Comparison of ENCODE assay signal across 15 cellular contexts in genomic region chr1:225865514-225865913, GRCh38. TPM values are rescaled to one million over a fixed set of nuclear protein-coding genes. Genes with fewer than 3 reads are reported as not detected.
A peak's percentile ranks its signal among the peaks of the same experiment; 100 is the strongest.
DNase-seq lines count a peak whose midpoint lies in the region; ATAC-seq and TF ChIP-seq lines count a peak whose summit lies in the region.
"Had no signal": no experiment of that assay in that cellular context is flagged by ENCODE, and none has a peak within 500 bp of the region (broad histone marks: within the 10 kb centered on the region; RNA-seq: fewer than 3 reads in every experiment).

No MANE protein-coding gene starts in this region.

- in situ Hi-C loops in Panc1 (cut with HindIII; ENCODE audit: low pct_unique_long_range_greater_than_20kb, low sequenced_read_pairs): no loop called here

- WGBS in right cardiac atrium: 86% methylated on average over 13 of the region's 13 CpGs

- no peaks in the 10 kb centered on the region for H3K9me3 Mint-ChIP-seq in activated naive CD4-positive, alpha-beta T cell treated with anti-CD3 and anti-CD28 coated beads, Interleukin-2, amount 10 ng/mL, durations not matched to agents 7 days and 5 days
- H3K9me3 Mint-ChIP-seq in mesothelial cell of epicardium: no peaks in the 10 kb centered on the region

- ATAC-seq in Panc1 (peak; percentile 52; the same call in 1 of the 2 replicates), left lung (no peak), right cardiac atrium (no peak), GM18520 (IDR thresholded peaks at IDR 0.05; ENCODE audit: unreplicated experiment) (no peak)

- no peak overlapping the region for H3K4me3 Mint-ChIP-seq in activated naive CD4-positive, alpha-beta T cell treated with anti-CD3 and anti-CD28 coated beads, Interleukin-2, amount 10 ng/mL, durations not matched to agents 7 days and 5 days
- H3K4me3 Mint-ChIP-seq in mesothelial cell of epicardium: no peak overlapping the region

- peaks cover 41% of the 10 kb centered on the region for H3K4me1 Mint-ChIP-seq in activated naive CD4-positive, alpha-beta T cell treated with anti-CD3 and anti-CD28 coated beads, Interleukin-2, amount 10 ng/mL, durations not matched to agents 7 days and 5 days
- H3K4me1 Mint-ChIP-seq in mesothelial cell of epicardium: no peaks in the 10 kb centered on the region

- H3K27me3 Mint-ChIP-seq in activated naive CD4-positive, alpha-beta T cell treated with anti-CD3 and anti-CD28 coated beads, Interleukin-2, amount 10 ng/mL, durations not matched to agents 7 days and 5 days: no peaks in the 10 kb centered on the region
- H3K27me3 Mint-ChIP-seq in mesothelial cell of epicardium (ENCODE audit: low read depth): no peaks in the 10 kb centered on the region

- H3K4me3 ChIP-seq in Panc1 (ENCODE audit: low read depth in 2 of 2, low read length in 2 of 2): no peak overlapping the region
- H3K4me3 ChIP-seq in left lung: no peak overlapping the region
- H3K4me3 ChIP-seq in vagina: no peak overlapping the region
- H3K4me3 ChIP-seq in right cardiac atrium (ENCODE audit: low read length): no peak overlapping the region
- H3K4me3 ChIP-seq: ascending aorta, thyroid gland had no signal

- POLR2A ChIA-PET in Panc1 (lab: Charles Lee): no interaction called here

- BruUV-seq in Panc1 (replicated peaks; lab: Mats Ljungman, UMichigan): no TSS peak

- intact Hi-C loops in Panc1 (cut with micrococcal nuclease; ENCODE audit: unreplicated experiment) (no loop called here), left lung (cut with DNase I) (no loop called here), vagina (cut with DNase I) (no loop called here), right cardiac atrium (cut with DNase I) (no loop called here)

- H3K36me3 ChIP-seq in Panc1 (ENCODE audit: control insufficient read depth, insufficient read depth, low read length): 0 out of 2 replicates have a peak, but pooled peaks cover 2% of the 10 kb centered on the region
- H3K36me3 ChIP-seq in left lung: peaks cover 0 to 97% of the 10 kb centered on the region in 2 donors
- peaks cover 0 to 64% of the 10 kb centered on the region in 2 donors for H3K36me3 ChIP-seq in vagina

- no peak for TF ChIP-seq POLR2A in vagina (IDR thresholded peaks at IDR 0.05)

- no peaks in the 10 kb centered on the region for H3K9me3 ChIP-seq in Panc1 (ENCODE audit: control insufficient read depth, insufficient read depth, low read depth, low read length)
- no peaks in the 10 kb centered on the region for H3K9me3 ChIP-seq in left lung
- H3K9me3 ChIP-seq in vagina: no peaks in the 10 kb centered on the region
- H3K9me3 ChIP-seq in right cardiac atrium (ENCODE audit: control insufficient read depth, low read length): no peaks in the 10 kb centered on the region
- H3K9me3 ChIP-seq: ascending aorta, thyroid gland had no signal

- H3K27ac Mint-ChIP-seq in activated naive CD4-positive, alpha-beta T cell treated with anti-CD3 and anti-CD28 coated beads, Interleukin-2, amount 10 ng/mL, durations not matched to agents 7 days and 5 days: peak overlapping the region; percentile 81
- H3K27ac Mint-ChIP-seq in mesothelial cell of epicardium: no peak overlapping the region

- CTCF ChIA-PET in activated naive CD4-positive, alpha-beta T cell treated with anti-CD3 and anti-CD28 coated beads, Interleukin-2, amount 10 ng/mL, durations not matched to agents 7 days and 5 days (lab: Charles Lee): interaction anchor here (1.0 to 1.3 kb wide), 3 partner anchors 40 to 88 kb away, joined by 3 to 4 read pairs (median 4); no protein-coding TSS in a partner anchor
- CTCF ChIA-PET in Panc1 (lab: Charles Lee): no interaction called here

- H3K27me3 ChIP-seq in Panc1 (ENCODE audit: control insufficient read depth, insufficient read depth, low read length) (no peaks in the 10 kb centered on the region), left lung (no peaks in the 10 kb centered on the region), vagina (no peaks in the 10 kb centered on the region), right cardiac atrium (ENCODE audit: control insufficient read depth, insufficient read depth) (no peaks in the 10 kb centered on the region)
- H3K27me3 ChIP-seq: ascending aorta, thyroid gland had no signal

- TF ChIP-seq CTCF in Panc1 (IDR thresholded peaks at IDR 0.05) (no peak), left lung (IDR thresholded peaks at IDR 0.05) (no peak), vagina (IDR thresholded peaks at IDR 0.05) (no peak), mesothelial cell of epicardium (IDR thresholded peaks at IDR 0.05; ENCODE audit: unreplicated experiment) (no peak)

- DNase-seq in activated naive CD4-positive, alpha-beta T cell treated with anti-CD3 and anti-CD28 coated beads, Interleukin-2, amount 10 ng/mL, durations not matched to agents 7 days and 5 days: peak; percentile 30
- no peak for DNase-seq in activated naive CD4-positive, alpha-beta T cell treated with Interleukin-2 at 50 U/mL for 16 hours
- DNase-seq in Panc1 (ENCODE audit: low read depth, low spot score) (no peak), left lung (peak in 1 of 2 donors; percentile 37), vagina (ENCODE audit: extremely low spot score in 2 of 2) (no peak), mesothelial cell of epicardium (ENCODE audit: low spot score in 2 of 2, unreplicated experiment in 2 of 2) (no peak), right cardiac atrium (no peak)
- DNase-seq: NCI-H146, NCI-H526, T1000, thyroid gland had no signal

- H3K27ac ChIP-seq in Panc1 (ENCODE audit: low read length) (no peak overlapping the region), left lung (peak overlapping the region; percentile 43 to 47), vagina (peak overlapping the region; percentile 19), right cardiac atrium (ENCODE audit: low read length) (no peak overlapping the region)
- H3K27ac ChIP-seq: KMS-11, parathyroid adenoma, thyroid gland had no signal

- no peaks in the 10 kb centered on the region; the same call in 1 of the 2 replicates for H3K4me1 ChIP-seq in Panc1 (ENCODE audit: control insufficient read depth, insufficient read depth, low read length)
- peaks cover 7 to 9% of the 10 kb centered on the region in 2 donors for H3K4me1 ChIP-seq in left lung
- peaks cover 26% of the 10 kb centered on the region for H3K4me1 ChIP-seq in vagina
- no peaks in the 10 kb centered on the region for H3K4me1 ChIP-seq in right cardiac atrium (ENCODE audit: control insufficient read depth, insufficient read depth, low read length)
- H3K4me1 ChIP-seq: parathyroid adenoma, thyroid gland had no signal

- peaks cover 73% of the 10 kb centered on the region for H3K36me3 Mint-ChIP-seq in activated naive CD4-positive, alpha-beta T cell treated with anti-CD3 and anti-CD28 coated beads, Interleukin-2, amount 10 ng/mL, durations not matched to agents 7 days and 5 days
- peaks cover 28% of the 10 kb centered on the region for H3K36me3 Mint-ChIP-seq in mesothelial cell of epicardium

RNA-seq across cellular contexts. Expression of gene TMEM63A, which starts 16.7 kb away (rescaled TPM):
- total RNA-seq in Panc1 (2021; ENCODE audit: unreplicated experiment) (31.4 TPM), left lung (10 to 100 TPM; 77.4 to 98.5 TPM), vagina (38.1 TPM), mesothelial cell of epicardium (75.7 to 81.5 TPM (median 78.4 TPM) in 3 replicates), right cardiac atrium (10 to 100 TPM; 32.6 to 44.4 (median 37.9) TPM)
- 22.7 TPM for polyA plus RNA-seq in Panc1 (2012; ENCODE audit: insufficient read length)
- 29.3 TPM for polyA plus RNA-seq in right cardiac atrium

RNA-seq across cellular contexts. Expression of gene LEFTY1, which starts 23.4 kb away (rescaled TPM):
- total RNA-seq in Panc1 (2021; ENCODE audit: unreplicated experiment) (not detected), left lung (under 1 TPM in 1 of 2 donors, not detected in 1; 0.61 TPM), vagina (not detected), mesothelial cell of epicardium (1.6 to 1.7 TPM (median 1.6 TPM) in 3 replicates), right cardiac atrium (under 1 TPM; 0.24 to 0.54 (median 0.49) TPM)
- 0.29 TPM for polyA plus RNA-seq in Panc1 (2012; ENCODE audit: insufficient read length)
- polyA plus RNA-seq in right cardiac atrium: 0.11 TPM
- total RNA-seq: ascending aorta had no signal

RNA-seq across cellular contexts. Expression of gene EPHX1, which starts 55.6 kb away (rescaled TPM):
- 76.4 TPM for total RNA-seq in Panc1 (2021; ENCODE audit: unreplicated experiment)
- polyA plus RNA-seq in Panc1 (2012; ENCODE audit: insufficient read length): 79.0 TPM
- total RNA-seq in left lung: 100 to 1,000 TPM; 116 to 305 TPM
- total RNA-seq in vagina: 142 TPM
- total RNA-seq in mesothelial cell of epicardium: 34.7 to 37.2 TPM (median 35.9 TPM) in 3 replicates
- 10 to 100 TPM; 47.3 to 65.0 (median 56.8) TPM for total RNA-seq in right cardiac atrium
- polyA plus RNA-seq in right cardiac atrium: 54.0 TPM

RNA-seq across cellular contexts. Expression of gene PYCR2, which starts 58.5 kb away (rescaled TPM):
- 74.4 TPM for total RNA-seq in Panc1 (2021; ENCODE audit: unreplicated experiment)
- 116 TPM for polyA plus RNA-seq in Panc1 (2012; ENCODE audit: insufficient read length)
- 10 to 100 TPM; 52.7 to 59.8 TPM for total RNA-seq in left lung
- 47.4 TPM for total RNA-seq in vagina
- 36.6 to 38.9 TPM (median 37.0 TPM) in 3 replicates for total RNA-seq in mesothelial cell of epicardium
- total RNA-seq in right cardiac atrium: 10 to 100 TPM; 57.4 to 72.0 (median 62.3) TPM
- 76.9 TPM for polyA plus RNA-seq in right cardiac atrium

Comparison
In these comparisons a context has a peak if more than half of its experiments do, and no peak if none do; other contexts are left out.
1. H3K27ac ChIP-seq: peak in left lung (2 of 2) and vagina (single experiment); none in Panc1 (single experiment) and right cardiac atrium (single experiment).